In the genomic region with DNA sequence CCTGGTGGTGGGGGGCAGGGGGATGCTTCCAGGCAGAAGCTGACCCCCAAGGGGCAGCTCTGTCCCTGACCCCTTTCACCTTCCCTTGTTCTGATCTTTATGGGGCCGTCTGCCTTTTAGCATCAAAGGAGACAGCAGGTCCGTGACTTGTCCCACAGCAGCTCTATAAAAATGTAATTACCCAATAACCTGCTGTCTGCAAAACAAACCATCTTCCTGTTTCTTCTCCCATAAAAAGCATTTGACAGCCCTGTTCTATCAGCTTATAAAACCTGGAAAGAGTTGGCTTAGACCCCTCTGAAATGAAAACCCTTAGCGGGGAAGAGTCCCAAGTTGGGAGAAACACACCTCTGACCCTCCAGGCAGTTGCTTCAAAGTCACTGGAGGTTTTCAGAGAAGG, we compare ENCODE assay signal across 25 cellular contexts.
"Had no signal": no experiment of that assay in that cellular context is flagged by ENCODE, and none has a peak within 500 bp of the region (broad histone marks: within the 10 kb centered on the region; RNA-seq: fewer than 3 reads in every experiment).

No MANE protein-coding gene starts in this region.

- H3K4me1 ChIP-seq: colonic mucosa, esophagus squamous epithelium, left lung had no signal

- H3K27ac Mint-ChIP-seq: dendritic cell treated with granulocyte-macrophage colony-stimulating factor and Interleukin-4, amounts not matched to agents 40 ng/mL and 50 ng/mL, for 4 days; effector memory CD8-positive, alpha-beta T cell; endodermal cell; mesothelial cell of epicardium; naive thymus-derived CD4-positive, alpha-beta T cell had no signal

- H3K4me3 Mint-ChIP-seq: dendritic cell treated with granulocyte-macrophage colony-stimulating factor and Interleukin-4, amounts not matched to agents 40 ng/mL and 50 ng/mL, for 4 days; effector memory CD8-positive, alpha-beta T cell; endodermal cell; mesothelial cell of epicardium; naive thymus-derived CD4-positive, alpha-beta T cell had no signal

- H3K27me3 ChIP-seq: colonic mucosa, gastrocnemius medialis had no signal

- H3K9me3 ChIP-seq: colonic mucosa, esophagus squamous epithelium, gastrocnemius medialis, heart right ventricle, left lung, lower lobe of right lung had no signal

- H3K36me3 ChIP-seq: colonic mucosa, esophagus squamous epithelium, gastrocnemius medialis, heart right ventricle, left lung, lower lobe of right lung had no signal

- H3K9me3 Mint-ChIP-seq: dendritic cell treated with granulocyte-macrophage colony-stimulating factor and Interleukin-4, amounts not matched to agents 40 ng/mL and 50 ng/mL, for 4 days; endodermal cell had no signal

- H3K4me1 Mint-ChIP-seq: endodermal cell; naive thymus-derived CD4-positive, alpha-beta T cell had no signal

- H3K36me3 Mint-ChIP-seq: mesothelial cell of epicardium; naive thymus-derived CD4-positive, alpha-beta T cell had no signal

- H3K27ac ChIP-seq: colonic mucosa, epithelial cell of prostate, esophagus squamous epithelium, gastrocnemius medialis, heart right ventricle, left lung, lower lobe of right lung had no signal

- H3K4me3 ChIP-seq: colonic mucosa, esophagus squamous epithelium, gastrocnemius medialis, heart right ventricle, left lung, lower lobe of right lung had no signal

- ATAC-seq: effector memory CD8-positive, alpha-beta T cell; esophagus mucosa; gastrocnemius medialis; heart right ventricle; left lung; left ventricle myocardium superior; lower lobe of right lung; naive thymus-derived CD4-positive, alpha-beta T cell had no signal

- DNase-seq: colonic mucosa; cortex of kidney; effector CD8-positive, alpha-beta T cell; effector memory CD8-positive, alpha-beta T cell; endodermal cell; erythroblast; esophagus squamous epithelium; foreskin fibroblast; foreskin melanocyte; gastrocnemius medialis; glutamatergic neuron; head of caudate nucleus; heart right ventricle; hippocampal formation; kidney; kidney glomerular epithelial cell; left lung; left ventricle myocardium superior; lower lobe of right lung; mesenchymal stem cell; naive thymus-derived CD4-positive, alpha-beta T cell had no signal
